In the genomic region with DNA sequence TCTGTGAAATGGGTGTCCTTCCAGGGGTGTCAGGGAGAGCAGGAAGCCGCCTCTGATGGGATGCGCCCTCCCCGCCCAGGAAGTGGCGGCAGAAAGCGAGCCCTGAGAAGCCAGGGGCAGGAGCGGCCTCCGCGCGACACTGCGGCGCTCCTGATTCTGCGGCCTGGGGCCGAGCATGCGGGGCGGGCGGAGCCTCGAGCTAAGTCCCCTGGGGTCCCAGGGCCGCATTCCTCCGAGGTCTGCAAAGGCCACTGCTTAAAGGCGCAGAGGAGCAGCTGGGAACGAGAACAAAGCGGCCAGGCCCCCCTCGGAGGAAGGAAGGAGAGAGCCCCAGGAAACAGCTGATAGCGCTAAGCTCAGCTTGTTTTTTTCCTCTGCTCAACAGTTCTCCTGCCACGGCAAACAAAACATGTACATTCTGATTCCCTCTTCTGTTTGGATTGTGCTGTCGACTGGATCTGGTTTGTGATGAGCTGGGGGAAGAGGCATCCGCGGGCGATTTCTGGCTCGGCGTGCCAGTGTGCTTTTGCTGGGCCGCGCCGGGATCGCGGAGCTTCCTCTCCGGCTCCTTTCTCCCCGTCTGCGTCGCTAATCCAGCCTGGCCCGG, we compare ENCODE assay signal across 8 cellular contexts. TPM values are rescaled to one million over a fixed set of nuclear protein-coding genes. Genes with fewer than 3 reads are reported as not detected.
DNase-seq lines count a peak whose midpoint lies in the region; ATAC-seq and TF ChIP-seq lines count a peak whose summit lies in the region.

No MANE protein-coding gene starts in this region.

- no peaks in the 10 kb centered on the region for H3K27me3 ChIP-seq in CD4-positive, alpha-beta T cell (ENCODE audit: control insufficient read depth, insufficient read depth, low read length)
- H3K27me3 ChIP-seq in ectodermal cell (ENCODE audit: control insufficient read depth, insufficient read depth, low read length, poor library complexity, severe bottlenecking): peaks cover 5% of the 10 kb centered on the region
- no peaks in the 10 kb centered on the region for H3K27me3 ChIP-seq in lung (ENCODE audit: control insufficient read depth, insufficient read depth)

- H3K9me3 Mint-ChIP-seq in CD4-positive, alpha-beta T cell: no peaks in the 10 kb centered on the region
- H3K9me3 Mint-ChIP-seq in activated CD4-positive, alpha-beta T cell treated with anti-CD3 and anti-CD28 coated beads for 36 hours (ENCODE audit: low read depth): no peaks in the 10 kb centered on the region
- no peaks in the 10 kb centered on the region for H3K9me3 Mint-ChIP-seq in stimulated activated effector memory CD8-positive, alpha-beta T cell treated with anti-CD3 and anti-CD28 coated beads, Interleukin-12 subunit alpha, Interleukin-12 subunit beta, amount 100 ng/mL, for 72 hours

- POLR2A ChIA-PET in CD4-positive, alpha-beta T cell (lab: Charles Lee): interaction anchor here (0.6 to 3.5 kb wide), 14 partner anchors 9 to 781 kb away, joined by 3 to 69 read pairs (median 5); partner anchors contain the start of genes ATP1B3, ATR, PXYLP1 and RNF7
- POLR2A ChIA-PET in activated CD4-positive, alpha-beta T cell treated with anti-CD3 and anti-CD28 coated beads for 36 hours (lab: Charles Lee): interaction anchor here (0.6 to 1.6 kb wide), 2 partner anchors 44 to 78 kb away, joined by 3 to 9 read pairs; no protein-coding TSS in a partner anchor
- POLR2A ChIA-PET in RWPE1 (lab: Yijun Ruan, JAX; ENCODE audit: low non-redundant PET): interaction anchor here (0.6 kb wide), 1 partner anchor 59 kb away, joined by 3 read pairs; the partner anchor contains the start of gene RNF7

- no peaks in the 10 kb centered on the region for H3K9me3 ChIP-seq in CD4-positive, alpha-beta T cell (ENCODE audit: control insufficient read depth, low read length)
- H3K9me3 ChIP-seq in ectodermal cell (ENCODE audit: control insufficient read depth, low read length) (no peaks in the 10 kb centered on the region), lung (ENCODE audit: control insufficient read depth in 2 of 2, insufficient read depth in 1 of 2, low read length in 1 of 2) (no peaks in the 10 kb centered on the region)

- H3K36me3 ChIP-seq in ectodermal cell (ENCODE audit: control insufficient read depth, insufficient read depth, low read length): no peaks in the 10 kb centered on the region
- H3K36me3 ChIP-seq in lung (ENCODE audit: control insufficient read depth in 2 of 2, insufficient read depth in 2 of 2, low read length in 2 of 2): no peaks in the 10 kb centered on the region

- ATAC-seq in CD4-positive, alpha-beta T cell (ENCODE audit: poor library complexity): peak; percentile 30
- ATAC-seq in HG02610 (IDR thresholded peaks at IDR 0.05; ENCODE audit: unreplicated experiment) (peak; percentile 28), lung (ENCODE audit: insufficient read depth, low FRiP score) (peak; percentile 35)
- peak; percentile 24 for ATAC-seq in activated CD4-positive, alpha-beta T cell treated with anti-CD3 and anti-CD28 coated beads for 36 hours
- peak; percentile 38 for ATAC-seq in stimulated activated effector memory CD8-positive, alpha-beta T cell treated with anti-CD3 and anti-CD28 coated beads, Interleukin-12 subunit alpha, Interleukin-12 subunit beta, amount 100 ng/mL, for 72 hours

- peak; percentile 12 to 53 (median 27) for DNase-seq in CD4-positive, alpha-beta T cell
- peak; percentile 60 for DNase-seq in activated CD4-positive, alpha-beta T cell treated with anti-CD3 and anti-CD28 coated beads for 36 hours
- peak; percentile 32 for DNase-seq in lung (ENCODE audit: low spot score)
- DNase-seq in stimulated activated effector memory CD8-positive, alpha-beta T cell treated with anti-CD3 and anti-CD28 coated beads, Interleukin-12 subunit alpha, Interleukin-12 subunit beta, amount 100 ng/mL, for 72 hours (ENCODE audit: low spot score in 2 of 2): peak; percentile 33 to 72
- DNase-seq in SHP77 treated with DMSO at 0.1 percent for 48 hours (lab: John Stamatoyannopoulos, UW): no peak
- DNase-seq in RWPE1 (ENCODE audit: low spot score): no peak

- no peaks in the 10 kb centered on the region for H3K27me3 Mint-ChIP-seq in CD4-positive, alpha-beta T cell
- H3K27me3 Mint-ChIP-seq in activated CD4-positive, alpha-beta T cell treated with anti-CD3 and anti-CD28 coated beads for 36 hours: no peaks in the 10 kb centered on the region

- CTCF ChIA-PET in CD4-positive, alpha-beta T cell (lab: Charles Lee): interaction anchor here (1.2 to 3.3 kb wide), 2 partner anchors 17 to 78 kb away, joined by 3 to 22 read pairs; no protein-coding TSS in a partner anchor
- CTCF ChIA-PET in activated CD4-positive, alpha-beta T cell treated with anti-CD3 and anti-CD28 coated beads for 36 hours (lab: Charles Lee): interaction anchor here (0.6 to 2.7 kb wide), 13 partner anchors 9 to 327 kb away, joined by 3 to 21 read pairs (median 4); partner anchors contain the start of gene RNF7
- CTCF ChIA-PET in RWPE1 (lab: Yijun Ruan, JAX): interaction anchor here (0.6 kb wide), 1 partner anchor 13 kb away, joined by 3 read pairs; no protein-coding TSS in a partner anchor

- peak overlapping the region; percentile 31 for H3K4me3 ChIP-seq in ectodermal cell (ENCODE audit: insufficient read depth, low read depth, low read length)
- peak overlapping the region; percentile 29 for H3K4me3 ChIP-seq in lung

- H3K27ac Mint-ChIP-seq in CD4-positive, alpha-beta T cell: peak overlapping the region; percentile 93
- peak overlapping the region; percentile 97 for H3K27ac Mint-ChIP-seq in activated CD4-positive, alpha-beta T cell treated with anti-CD3 and anti-CD28 coated beads for 36 hours
- H3K27ac Mint-ChIP-seq in stimulated activated effector memory CD8-positive, alpha-beta T cell treated with anti-CD3 and anti-CD28 coated beads, Interleukin-12 subunit alpha, Interleukin-12 subunit beta, amount 100 ng/mL, for 72 hours: peak overlapping the region; percentile 98

- H3K4me3 Mint-ChIP-seq in CD4-positive, alpha-beta T cell: peak overlapping the region; percentile 83
- peak overlapping the region; percentile 77 for H3K4me3 Mint-ChIP-seq in activated CD4-positive, alpha-beta T cell treated with anti-CD3 and anti-CD28 coated beads for 36 hours
- peak overlapping the region; percentile 81 for H3K4me3 Mint-ChIP-seq in stimulated activated effector memory CD8-positive, alpha-beta T cell treated with anti-CD3 and anti-CD28 coated beads, Interleukin-12 subunit alpha, Interleukin-12 subunit beta, amount 100 ng/mL, for 72 hours

- no peak for TF ChIP-seq CTCF in CD4-positive, alpha-beta T cell (IDR thresholded peaks at IDR 0.05)
- TF ChIP-seq CTCF in lung (IDR thresholded peaks at IDR 0.05; ENCODE audit: control extremely low read depth, extremely low read depth) (no peak), RWPE1 (conservative IDR thresholded peaks at IDR 0.05; ENCODE audit: low read depth) (no peak)

- peak overlapping the region; percentile 89 for H3K27ac ChIP-seq in CD4-positive, alpha-beta T cell (ENCODE audit: low read depth, low read length)
- peak overlapping the region; percentile 79 for H3K27ac ChIP-seq in ectodermal cell (ENCODE audit: insufficient read depth, low read depth, low read length, poor library complexity, severe bottlenecking)
- H3K27ac ChIP-seq in lung (ENCODE audit: low read depth in 1 of 2, low read length in 1 of 2): peak overlapping the region; percentile 50 to 91
- no peak overlapping the region for H3K27ac ChIP-seq in RWPE1

- H3K4me1 Mint-ChIP-seq in CD4-positive, alpha-beta T cell (ENCODE audit: low read depth): peaks cover 63% of the 10 kb centered on the region
- peaks cover 52% of the 10 kb centered on the region for H3K4me1 Mint-ChIP-seq in activated CD4-positive, alpha-beta T cell treated with anti-CD3 and anti-CD28 coated beads for 36 hours
- H3K4me1 Mint-ChIP-seq in stimulated activated effector memory CD8-positive, alpha-beta T cell treated with anti-CD3 and anti-CD28 coated beads, Interleukin-12 subunit alpha, Interleukin-12 subunit beta, amount 100 ng/mL, for 72 hours: peaks cover 51% of the 10 kb centered on the region

- peaks cover 28% of the 10 kb centered on the region for H3K4me1 ChIP-seq in ectodermal cell (ENCODE audit: control insufficient read depth, insufficient read depth, low read length)
- H3K4me1 ChIP-seq in lung (ENCODE audit: control insufficient read depth in 2 of 2, insufficient read depth in 2 of 2, low read length in 2 of 2): peaks cover 0 to 12% of the 10 kb centered on the region in 2 donors

- H3K36me3 Mint-ChIP-seq in CD4-positive, alpha-beta T cell (ENCODE audit: low read depth): no peaks in the 10 kb centered on the region
- no peaks in the 10 kb centered on the region for H3K36me3 Mint-ChIP-seq in activated CD4-positive, alpha-beta T cell treated with anti-CD3 and anti-CD28 coated beads for 36 hours (ENCODE audit: low read depth)
- peaks cover 8% of the 10 kb centered on the region for H3K36me3 Mint-ChIP-seq in stimulated activated effector memory CD8-positive, alpha-beta T cell treated with anti-CD3 and anti-CD28 coated beads, Interleukin-12 subunit alpha, Interleukin-12 subunit beta, amount 100 ng/mL, for 72 hours

- intact Hi-C loops in CD4-positive, alpha-beta T cell (cut with DNase I, micrococcal nuclease): loop anchor here (2.0 to 10.0 kb wide), 3 partner anchors 58 to 78 kb away; partner anchors contain the start of gene RNF7 (in 2 of the 2)
- intact Hi-C loops in activated CD4-positive, alpha-beta T cell treated with anti-CD3 and anti-CD28 coated beads for 36 hours (cut with DNase I, micrococcal nuclease): loop anchor here (1.0 to 10.0 kb wide), 12 partner anchors 80 to 928 kb away; partner anchors contain the start of genes RASA2 (in 2 of the 2), ATP1B3 (in 1 of the 2), GK5 (in 1 of the 2) and PXYLP1 (in 1 of the 2)

- 3% methylated on average over 40 to 41 of the region's 41 CpGs for WGBS in ectodermal cell, 2 experiments
- WGBS in lung, 2 donors: 1 to 10% methylated on average over 41 of the region's 41 CpGs

RNA-seq across cellular contexts. Expression of gene GRK7, which starts 34.1 kb away (rescaled TPM):
- under 1 TPM; 0.19 to 0.22 TPM for total RNA-seq in CD4-positive, alpha-beta T cell
- total RNA-seq in activated CD4-positive, alpha-beta T cell treated with anti-CD3 and anti-CD28 coated beads for 36 hours: not detected
- not detected for polyA plus RNA-seq in ectodermal cell (2013, experiment 1 of 4)
- not detected for polyA plus RNA-seq in ectodermal cell (2013, experiment 2 of 4)
- polyA plus RNA-seq in ectodermal cell (2013, experiment 3 of 4): not detected
- not detected for polyA plus RNA-seq in ectodermal cell (2013, experiment 4 of 4)
- under 1 TPM; 0.06 to 0.12 TPM for total RNA-seq in lung
- under 1 TPM in 1 of 2 donors, not detected in 1; 0.06 TPM for polyA plus RNA-seq in lung

RNA-seq across cellular contexts. Expression of gene RNF7, which starts 59.2 kb away (rescaled TPM):
- 10 to 100 TPM; 60.7 to 65.7 TPM for total RNA-seq in CD4-positive, alpha-beta T cell
- 10 to 100 TPM; 38.0 to 67.2 TPM for total RNA-seq in activated CD4-positive, alpha-beta T cell treated with anti-CD3 and anti-CD28 coated beads for 36 hours
- 86.5 TPM for polyA plus RNA-seq in ectodermal cell (2013, experiment 1 of 4)
- polyA plus RNA-seq in ectodermal cell (2013, experiment 2 of 4): 97.5 TPM
- polyA plus RNA-seq in ectodermal cell (2013, experiment 3 of 4): 93.5 TPM
- polyA plus RNA-seq in ectodermal cell (2013, experiment 4 of 4): 106 TPM
- total RNA-seq in lung: 10 to 100 TPM; 41.0 to 85.0 TPM
- polyA plus RNA-seq in lung: 100 to 1,000 TPM in 1 of 2 donors, 10 to 100 TPM in 1; 87.4 to 180 TPM

Comparison
In these comparisons a context has a peak if more than half of its experiments do, and no peak if none do; other contexts are left out.
1. DNase-seq: peak in CD4-positive, alpha-beta T cell (10 of 10), activated CD4-positive, alpha-beta T cell treated with anti-CD3 and anti-CD28 coated beads for 36 hours (single experiment), lung (single experiment) and stimulated activated effector memory CD8-positive, alpha-beta T cell treated with anti-CD3 and anti-CD28 coated beads, Interleukin-12 subunit alpha, Interleukin-12 subunit beta, amount 100 ng/mL, for 72 hours (2 of 2); none in SHP77 treated with DMSO at 0.1 percent for 48 hours (single experiment) and RWPE1 (single experiment).
2. Peak in every context shown above with its lines, with median percentiles within 50 percentile points of each other: ATAC-seq, H3K27ac Mint-ChIP-seq and H3K4me3 Mint-ChIP-seq.